19 cellular contexts compared by ENCODE assay signal in the genomic region with DNA sequence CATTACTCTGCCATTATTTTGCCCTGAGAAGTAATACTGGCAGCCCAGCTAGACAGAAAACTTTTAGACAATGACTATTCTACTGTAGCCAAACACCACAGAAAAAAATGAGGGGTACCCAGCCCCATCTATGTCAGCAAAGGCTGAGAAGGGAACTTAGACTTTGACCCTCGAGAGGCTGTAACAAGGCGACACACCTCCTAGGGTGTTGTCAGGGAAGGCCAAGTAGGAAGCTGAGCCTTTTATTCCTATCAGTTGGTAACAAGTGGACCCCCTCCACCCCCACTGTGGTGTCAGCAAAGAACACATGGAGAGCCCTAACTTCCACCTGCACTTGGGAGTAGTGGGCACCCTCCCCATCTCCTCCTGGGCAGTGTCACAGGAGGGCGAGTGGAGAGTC. TPM values are rescaled to one million over a fixed set of nuclear protein-coding genes. Genes with fewer than 3 reads are reported as not detected.
DNase-seq lines count a peak whose midpoint lies in the region; ATAC-seq, FAIRE-seq and TF ChIP-seq lines count a peak whose summit lies in the region.
"Had no signal": no experiment of that assay in that cellular context is flagged by ENCODE, and none has a peak within 500 bp of the region (broad histone marks: within the 10 kb centered on the region; RNA-seq: fewer than 3 reads in every experiment).

No MANE protein-coding gene starts in this region.

- H2AK5ac ChIP-seq in IMR-90 (ENCODE audit: low read depth, low read length) = no peak overlapping the region

- no peak overlapping the region for H2BK20ac ChIP-seq in IMR-90 (ENCODE audit: low read depth, low read length)

- no peak overlapping the region for H2AFZ ChIP-seq in IMR-90 (replicated peaks; ENCODE audit: low read length, poor library complexity)

- H3K27me3 ChIP-seq in IMR-90 (ENCODE audit: control insufficient read depth, insufficient read depth, low read length) (no peaks in the 10 kb centered on the region), colonic mucosa (no peaks in the 10 kb centered on the region), small intestine (ENCODE audit: control insufficient read depth in 2 of 2, insufficient read depth in 2 of 2, low read length in 2 of 2) (no peaks in the 10 kb centered on the region)
- H3K27me3 ChIP-seq: BLaER1 had no signal

- dilution Hi-C loops in IMR-90 (cut with HindIII; ENCODE audit: low sequenced_read_pairs, unreplicated experiment) = no loop called here

- H3K4me3 ChIP-seq in IMR-90 (ENCODE audit: insufficient read depth, low read depth, low read length) = no peak overlapping the region
- H3K4me3 ChIP-seq in colonic mucosa = no peak overlapping the region
- H3K4me3 ChIP-seq in small intestine (ENCODE audit: low read depth in 1 of 2, low read length in 2 of 2) = no peak overlapping the region
- H3K4me3 ChIP-seq: BLaER1 had no signal

- peaks cover 6% of the 10 kb centered on the region; the same call in 1 of the 2 replicates for H3K9me3 ChIP-seq in IMR-90 (ENCODE audit: control insufficient read depth, insufficient read depth, low read length)
- H3K9me3 ChIP-seq in colonic mucosa = no peaks in the 10 kb centered on the region
- no peaks in the 10 kb centered on the region for H3K9me3 ChIP-seq in small intestine (ENCODE audit: control insufficient read depth, low read depth)

- ATAC-seq in IMR-90 (ENCODE audit: low read depth) (no peak), left colon (peak; percentile 96), HG02759 (IDR thresholded peaks at IDR 0.05; ENCODE audit: unreplicated experiment) (no peak)
- ATAC-seq: HepG2 had no signal

- peaks cover 16 to 23% of the 10 kb centered on the region in 2 experiments for H3K79me1 ChIP-seq in IMR-90 (ENCODE audit: low read depth in 1 of 2, low read length in 2 of 2)

- TF ChIP-seq CTCF in IMR-90 (conservative IDR thresholded peaks at IDR 0.05; ENCODE audit: low read depth, low read length) = no peak
- no peak for TF ChIP-seq CTCF in colonic mucosa (IDR thresholded peaks at IDR 0.05)

- POLR2A ChIA-PET in IMR-90 (lab: Charles Lee; ENCODE audit: unreplicated experiment) = no interaction called here

- H3K4ac ChIP-seq in IMR-90 (ENCODE audit: low read depth, low read length) = no peak overlapping the region

- in situ Hi-C loops in IMR-90 (cut with MboI; ENCODE audit: low sequenced_read_pairs) = no loop called here

- H2BK5ac ChIP-seq in IMR-90 (ENCODE audit: low read depth, low read length, poor library complexity, severe bottlenecking) = no peak overlapping the region

- 0 out of 2 replicates have a peak, but pooled peaks cover 3% of the 10 kb centered on the region for H4K20me1 ChIP-seq in IMR-90 (ENCODE audit: insufficient read depth, low read length)
- H4K20me1 ChIP-seq: BLaER1 had no signal

- H3K14ac ChIP-seq in IMR-90 (replicated peaks; ENCODE audit: low read depth, low read length) = no peak overlapping the region

- no peaks in the 10 kb centered on the region for H3K9me1 ChIP-seq in IMR-90 (ENCODE audit: insufficient read depth, low read length)

- TF ChIP-seq RAD21 in IMR-90 (IDR thresholded peaks at IDR 0.05; ENCODE audit: low read length) = no peak

- TF ChIP-seq POLR2A in IMR-90 (IDR thresholded peaks at IDR 0.05; ENCODE audit: low read depth, low read length) = no peak

- H2AK9ac ChIP-seq in IMR-90 (replicated peaks; ENCODE audit: low read depth, low read length, poor library complexity) = no peak overlapping the region

- peak overlapping the region; percentile 33; the same call in 1 of the 2 replicates for H4K91ac ChIP-seq in IMR-90 (ENCODE audit: insufficient read depth, low read depth, low read length)

- no peak overlapping the region for H3K4me2 ChIP-seq in IMR-90 (ENCODE audit: low read depth, low read length)
- H3K4me2 ChIP-seq: BLaER1 had no signal

- H2BK15ac ChIP-seq in IMR-90 (ENCODE audit: low read depth, low read length) = no peak overlapping the region

- BruUV-seq in IMR-90 (replicated peaks; lab: Mats Ljungman, UMichigan) = no TSS peak

- H4K5ac ChIP-seq in IMR-90 (ENCODE audit: low read depth, low read length) = no peak overlapping the region

- H3K36me3 ChIP-seq in IMR-90 (ENCODE audit: control insufficient read depth, insufficient read depth, low read length) (peaks cover 13% of the 10 kb centered on the region), colonic mucosa (peaks cover 9% of the 10 kb centered on the region), small intestine (ENCODE audit: control insufficient read depth in 2 of 2, insufficient read depth in 2 of 2, low read length in 2 of 2) (peaks cover 9 to 12% of the 10 kb centered on the region in 2 donors)

- no peak overlapping the region for H3K9ac ChIP-seq in IMR-90 (ENCODE audit: low read depth, low read length)
- no peak overlapping the region for H3K9ac ChIP-seq in colonic mucosa (ENCODE audit: low read depth in 2 of 2, low read length in 2 of 2)
- H3K9ac ChIP-seq: BLaER1 had no signal

- no peak overlapping the region for H3K18ac ChIP-seq in IMR-90 (ENCODE audit: low read depth, low read length)

- no CpG with 5 or more reads among the region's 3 CpGs for WGBS in IMR-90 (ENCODE audit: extremely low coverage in 2 of 2, insufficient read length in 1 of 2), 2 experiments
- WGBS in small intestine, 3 donors = 74 to 89% (median 80%) methylated on average over 3 of the region's 3 CpGs

- no peak overlapping the region for H2BK120ac ChIP-seq in IMR-90 (ENCODE audit: low read depth, low read length)

- FAIRE-seq in small intestine (lab: Jason Lieb, UNC) = no peak
- FAIRE-seq in RCC 7860 (lab: Jason Lieb, UNC) = no peak
- FAIRE-seq in urothelium cell line (lab: Jason Lieb, UNC) = no peak
- FAIRE-seq: GM12892, GM18507, HepG2, HTR-8/SVneo had no signal

- H3K23ac ChIP-seq in IMR-90 (ENCODE audit: low read depth, low read length) = no peak overlapping the region

- H3K4me1 ChIP-seq in IMR-90 (ENCODE audit: control insufficient read depth, insufficient read depth, low read length) = no peaks in the 10 kb centered on the region
- H3K4me1 ChIP-seq in colonic mucosa = no peaks in the 10 kb centered on the region
- H3K4me1 ChIP-seq in small intestine (ENCODE audit: control insufficient read depth in 2 of 2, insufficient read depth in 1 of 2, low read depth in 1 of 2, low read length in 1 of 2) = no peaks in the 10 kb centered on the region
- H3K4me1 ChIP-seq: BLaER1 had no signal

- intact Hi-C loops in IMR-90 (cut with micrococcal nuclease) = no loop called here
- intact Hi-C loops in colonic mucosa (cut with DNase I) = no loop called here
- intact Hi-C loops in left colon (cut with DNase I, micrococcal nuclease) = no loop called here

- CTCF ChIA-PET in IMR-90 (lab: Yijun Ruan, JAX) = no interaction called here

- H4K8ac ChIP-seq in IMR-90 (ENCODE audit: low read depth in 2 of 2, low read length in 2 of 2) = no peak overlapping the region

- DNase-seq in IMR-90 (no peak), colonic mucosa (peak; percentile 42), left colon (peak in 1 of 2 donors; percentile 14), small intestine (peak; percentile 38), RPMI8226 (no peak), RCC 7860 (ENCODE audit: low spot score) (no peak), urothelium cell line (ENCODE audit: low spot score) (no peak)
- DNase-seq: 8988T; CD4-positive, alpha-beta memory T cell; DMS153; DMS79; GDM1; HCEC 1CT had no signal

- H3K27ac ChIP-seq in IMR-90 (ENCODE audit: insufficient read depth, low read length) = no peak overlapping the region
- no peak overlapping the region for H3K27ac ChIP-seq in colonic mucosa
- no peak overlapping the region for H3K27ac ChIP-seq in small intestine (ENCODE audit: low read depth in 1 of 2, low read length in 1 of 2)
- H3K27ac ChIP-seq: BLaER1 had no signal

- H3K56ac ChIP-seq in IMR-90 (ENCODE audit: extremely low read depth, insufficient read depth, low read length) = no peak overlapping the region

TF ChIP-seq in IMR-90, 13 proteins besides CTCF, POLR2A, EP300 and RAD21:
- no peak for TF ChIP-seq MAFK (IDR thresholded peaks at IDR 0.05; ENCODE audit: low read depth, low read length)
- TF ChIP-seq SMC3 (IDR thresholded peaks at IDR 0.05; ENCODE audit: low read depth, low read length) = no peak
- no peak for TF ChIP-seq MXI1 (IDR thresholded peaks at IDR 0.05; ENCODE audit: borderline replicate concordance, low read depth, low read length)
- TF ChIP-seq NFE2L2 (IDR thresholded peaks at IDR 0.05; ENCODE audit: low read depth, low read length) = no peak

RNA-seq across cellular contexts. Expression of a gene that starts 55.5 kb away (rescaled TPM):
- total RNA-seq in IMR-90 (2012; rRNA removed) = 92.7 and 95.8 TPM in 2 replicates
- 59.9 and 65.7 TPM in 2 replicates for polyA plus RNA-seq in IMR-90 (2012; rRNA removed)
- polyA plus RNA-seq in IMR-90 (2012; cell fraction: cytosol; rRNA removed) = 16.7 and 23.9 TPM in 2 replicates
- 32.2 and 53.4 TPM in 2 replicates for polyA plus RNA-seq in IMR-90 (2012; cell fraction: nucleus; rRNA removed; ENCODE audit: low replicate concordance)
- total RNA-seq in colonic mucosa = 10 to 100 TPM; 77.2 to 83.8 TPM
- 10 to 100 TPM; 74.3 to 81.7 TPM for total RNA-seq in left colon
- polyA plus RNA-seq in small intestine = 10 to 100 TPM; 13.4 to 55.2 (median 20.5) TPM

Comparison
In these comparisons a context has a peak if more than half of its experiments do, and no peak if none do; other contexts are left out.
1. DNase-seq: peak in colonic mucosa (single experiment) and small intestine (single experiment); none in IMR-90 (single experiment), RPMI8226 (single experiment), RCC 7860 (single experiment) and urothelium cell line (single experiment).